8 cellular contexts compared by ENCODE assay signal in the genomic region with DNA sequence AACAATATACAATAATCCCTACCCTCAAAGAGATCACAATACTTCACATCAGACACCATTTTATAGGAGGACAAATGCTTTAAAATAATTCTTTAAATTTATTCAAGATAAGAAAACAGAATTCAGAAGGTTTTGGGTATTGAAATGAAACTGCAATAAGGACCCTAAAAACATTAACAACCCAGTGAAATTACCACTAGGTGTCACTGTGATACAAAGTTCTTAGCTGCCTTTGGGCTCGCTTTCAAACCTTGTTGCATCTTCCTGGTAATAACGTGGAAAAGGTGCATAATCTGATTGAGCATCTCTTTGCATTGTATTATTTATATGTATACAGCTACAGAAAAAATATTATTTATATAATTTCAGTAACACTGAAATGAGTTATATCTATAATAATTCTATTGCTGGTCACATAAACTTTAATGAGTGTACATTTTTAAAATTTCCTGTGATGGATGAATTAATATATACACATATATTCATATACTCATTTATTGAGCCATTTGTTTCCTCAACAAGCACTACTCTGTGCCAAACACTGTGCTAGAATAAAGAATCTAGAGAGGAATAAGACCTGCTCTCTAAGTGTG.
A peak's percentile ranks its signal among the peaks of the same experiment; 100 is the strongest.
DNase-seq lines count a peak whose midpoint lies in the region; ATAC-seq and TF ChIP-seq lines count a peak whose summit lies in the region.

No MANE protein-coding gene starts in this region.

- peak in 1 of 7 experiments; percentile 7 for DNase-seq in CD8-positive, alpha-beta T cell
- DNase-seq in NCI-H2196 (lab: John Stamatoyannopoulos, UW; ENCODE audit: unreplicated experiment) (peak; percentile 87), amniotic stem cell (lab: John Stamatoyannopoulos, UW) (peak; percentile 71), iPS DF 6.9 (ENCODE audit: low read depth, low spot score) (peak; percentile 29), stromal cell of bone marrow (ENCODE audit: low read depth) (peak; percentile 49)
- no peak for DNase-seq in activated T-cell treated with anti-CD3 and anti-CD28 coated beads, Interleukin-2, amount 50 U/mL, for 1 hour
- DNase-seq in activated naive CD4-positive, alpha-beta T cell treated with anti-CD3 and anti-CD28 coated beads, Interleukin-2, amount 50 U/mL, for 72 hours (ENCODE audit: low spot score in 2 of 2), result no peak

- H3K27me3 ChIP-seq in CD8-positive, alpha-beta T cell (ENCODE audit: insufficient read depth, low read length), result no peaks in the 10 kb centered on the region
- no peaks in the 10 kb centered on the region for H3K27me3 ChIP-seq in iPS DF 6.9 (ENCODE audit: control insufficient read depth, insufficient read depth, low read length)

- H3K9me3 ChIP-seq in CD8-positive, alpha-beta T cell (ENCODE audit: low read length), result no peaks in the 10 kb centered on the region
- no peaks in the 10 kb centered on the region for H3K9me3 ChIP-seq in iPS DF 6.9 (ENCODE audit: control insufficient read depth, insufficient read depth, low read length)

- H3K4me3 Mint-ChIP-seq in CD8-positive, alpha-beta T cell, result no peak overlapping the region

- peaks cover 13% of the 10 kb centered on the region for H3K36me3 Mint-ChIP-seq in CD8-positive, alpha-beta T cell
- no peaks in the 10 kb centered on the region for H3K36me3 Mint-ChIP-seq in activated naive CD4-positive, alpha-beta T cell treated with anti-CD3 and anti-CD28 coated beads, Interleukin-2, amount 50 U/mL, for 72 hours

- ATAC-seq in CD8-positive, alpha-beta T cell, result no peak
- ATAC-seq in GM21786 (IDR thresholded peaks at IDR 0.05; ENCODE audit: unreplicated experiment), result peak; percentile 53
- no peak for ATAC-seq in activated naive CD4-positive, alpha-beta T cell treated with anti-CD3 and anti-CD28 coated beads, Interleukin-2, amount 50 U/mL, for 72 hours

- H3K9me3 Mint-ChIP-seq in CD8-positive, alpha-beta T cell, result no peaks in the 10 kb centered on the region
- H3K9me3 Mint-ChIP-seq in activated naive CD4-positive, alpha-beta T cell treated with anti-CD3 and anti-CD28 coated beads, Interleukin-2, amount 50 U/mL, for 72 hours, result no peaks in the 10 kb centered on the region

- no CpG with 5 or more reads among the region's 2 CpGs for WGBS in iPS DF 6.9 (ENCODE audit: insufficient coverage, insufficient read length)

- H3K27ac ChIP-seq in CD8-positive, alpha-beta T cell (ENCODE audit: low read depth, low read length), result no peak overlapping the region
- H3K27ac ChIP-seq in iPS DF 6.9 (ENCODE audit: low read length), result no peak overlapping the region

- CTCF ChIA-PET in CD8-positive, alpha-beta T cell (lab: Charles Lee), result interaction anchor here (0.8 to 8.1 kb wide), 13 partner anchors 9 to 423 kb away, joined by 3 to 108 read pairs (median 4); no protein-coding TSS in a partner anchor

- intact Hi-C loops in CD8-positive, alpha-beta T cell (cut with DNase I, micrococcal nuclease), result loop anchor here (1.0 to 10.0 kb wide), 8 partner anchors 150 to 1000 kb away; no protein-coding TSS in a partner anchor

- no peaks in the 10 kb centered on the region for H3K4me1 ChIP-seq in CD8-positive, alpha-beta T cell (ENCODE audit: insufficient read depth, low read length)
- no peaks in the 10 kb centered on the region for H3K4me1 ChIP-seq in iPS DF 6.9 (ENCODE audit: control insufficient read depth, insufficient read depth, low read length)

- no peaks in the 10 kb centered on the region for H3K36me3 ChIP-seq in CD8-positive, alpha-beta T cell (ENCODE audit: insufficient read depth, low read length)
- no peaks in the 10 kb centered on the region for H3K36me3 ChIP-seq in iPS DF 6.9 (ENCODE audit: control insufficient read depth, insufficient read depth, low read length)

- H3K27me3 Mint-ChIP-seq in CD8-positive, alpha-beta T cell (ENCODE audit: low read depth), result no peaks in the 10 kb centered on the region

- peak; percentile 83 for TF ChIP-seq CTCF in CD8-positive, alpha-beta T cell (IDR thresholded peaks at IDR 0.05)

- H3K4me3 ChIP-seq in CD8-positive, alpha-beta T cell (ENCODE audit: low read depth, low read length), result no peak overlapping the region
- H3K4me3 ChIP-seq in iPS DF 6.9 (ENCODE audit: low read length), result no peak overlapping the region

- H3K4me1 Mint-ChIP-seq in CD8-positive, alpha-beta T cell (ENCODE audit: low read depth), result peaks cover 7% of the 10 kb centered on the region

- no peak overlapping the region for H3K27ac Mint-ChIP-seq in CD8-positive, alpha-beta T cell
- H3K27ac Mint-ChIP-seq in activated naive CD4-positive, alpha-beta T cell treated with anti-CD3 and anti-CD28 coated beads, Interleukin-2, amount 50 U/mL, for 72 hours, result no peak overlapping the region

- POLR2A ChIA-PET in CD8-positive, alpha-beta T cell (lab: Charles Lee), result interaction anchor here (0.6 kb wide), 1 partner anchor 375 kb away, joined by 6 read pairs; no protein-coding TSS in a partner anchor

Comparison
In these comparisons a context has a peak if more than half of its experiments do, and no peak if none do; other contexts are left out.
1. DNase-seq: peak in NCI-H2196 (single experiment), amniotic stem cell (single experiment), iPS DF 6.9 (single experiment) and stromal cell of bone marrow (single experiment); none in activated T-cell treated with anti-CD3 and anti-CD28 coated beads, Interleukin-2, amount 50 U/mL, for 1 hour (single experiment) and activated naive CD4-positive, alpha-beta T cell treated with anti-CD3 and anti-CD28 coated beads, Interleukin-2, amount 50 U/mL, for 72 hours (0 of 2).